ENCODE assay signal across 11 cellular contexts in the genomic region with DNA sequence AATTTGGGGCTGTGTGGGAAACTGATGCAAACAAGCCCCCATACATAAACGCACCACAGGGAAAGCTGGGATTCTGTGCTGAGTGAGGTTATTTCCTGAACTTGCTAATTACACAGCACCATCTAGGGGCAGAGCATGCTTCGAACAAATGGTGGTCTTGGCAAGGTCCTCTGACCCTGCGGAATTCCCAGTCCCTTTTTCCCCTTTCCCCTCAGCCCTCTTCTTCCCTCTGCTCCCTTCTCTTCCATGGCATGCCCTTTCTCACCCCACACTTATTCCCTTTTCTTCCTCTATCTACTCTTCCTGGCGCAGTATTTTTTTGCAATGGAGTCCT.
DNase-seq lines count a peak whose midpoint lies in the region; ATAC-seq and TF ChIP-seq lines count a peak whose summit lies in the region.
"Had no signal": no experiment of that assay in that cellular context is flagged by ENCODE, and none has a peak within 500 bp of the region (broad histone marks: within the 10 kb centered on the region; RNA-seq: fewer than 3 reads in every experiment).

No MANE protein-coding gene starts in this region.

- TF ChIP-seq POLR2A in Peyer's patch (IDR thresholded peaks at IDR 0.05): no peak

- H3K4me1 ChIP-seq in Peyer's patch: no peaks in the 10 kb centered on the region

- no peak overlapping the region for H3K27ac ChIP-seq in WERI-Rb-1
- H3K27ac ChIP-seq in Peyer's patch: no peak overlapping the region
- H3K27ac ChIP-seq: SJSA1 had no signal

- H3K27me3 ChIP-seq in WERI-Rb-1 (ENCODE audit: insufficient read depth, low read depth, severe bottlenecking): no peaks in the 10 kb centered on the region
- no peaks in the 10 kb centered on the region for H3K27me3 ChIP-seq in Peyer's patch
- H3K27me3 ChIP-seq: SJSA1 had no signal

- H3K36me3 ChIP-seq in WERI-Rb-1 (no peaks in the 10 kb centered on the region), Peyer's patch (no peaks in the 10 kb centered on the region)
- H3K36me3 ChIP-seq: SJSA1 had no signal

- peak; percentile 68 for DNase-seq in AG10803 (ENCODE audit: low read depth)
- DNase-seq in HuH-7.5 (ENCODE audit: low spot score): peak; percentile 5
- peak; percentile 40 for DNase-seq in WERI-Rb-1
- peak; percentile 58 for DNase-seq in iPS-NIHi11 (ENCODE audit: low spot score)
- DNase-seq in activated naive CD4-positive, alpha-beta T cell treated with anti-CD3 and anti-CD28 coated beads, Interleukin-2, amount 50 U/mL, for 16 hours: no peak
- no peak for DNase-seq in Peyer's patch
- DNase-seq: hippocampal formation; stimulated activated naive CD4-positive, alpha-beta T cell treated with Interleukin-2 at 50 U/mL for 16 hours had no signal

- H3K4me3 ChIP-seq in AG10803 (ENCODE audit: low read length) (peak overlapping the region; percentile 13; the same call in 1 of the 2 replicates), WERI-Rb-1 (ENCODE audit: low read depth, low read length) (no peak overlapping the region), Peyer's patch (no peak overlapping the region)
- H3K4me3 ChIP-seq: SJSA1 had no signal

- no peak for ATAC-seq in HG03432 (IDR thresholded peaks at IDR 0.05; ENCODE audit: unreplicated experiment)
- ATAC-seq in activated CD4-positive, CD25-positive, alpha-beta regulatory T cell treated with anti-CD3 and anti-CD28 coated beads, Interleukin-2, amount 50 U/mL, for 24 hours: no peak

- TF ChIP-seq CTCF in AG10803 (conservative IDR thresholded peaks at IDR 0.05; ENCODE audit: low read length) (peak; percentile 71), WERI-Rb-1 (IDR thresholded peaks at IDR 0.05; ENCODE audit: low read depth, low read length) (peak; percentile 79), Peyer's patch (IDR thresholded peaks at IDR 0.05) (no peak)

- H3K9me3 ChIP-seq in WERI-Rb-1 (ENCODE audit: severe bottlenecking): peaks cover 7% of the 10 kb centered on the region
- H3K9me3 ChIP-seq in Peyer's patch: no peaks in the 10 kb centered on the region
- H3K9me3 ChIP-seq: SJSA1 had no signal

Comparison
In these comparisons a context has a peak if more than half of its experiments do, and no peak if none do; other contexts are left out.
1. DNase-seq: peak in AG10803 (single experiment), HuH-7.5 (single experiment), WERI-Rb-1 (single experiment) and iPS-NIHi11 (single experiment); none in activated naive CD4-positive, alpha-beta T cell treated with anti-CD3 and anti-CD28 coated beads, Interleukin-2, amount 50 U/mL, for 16 hours (single experiment) and Peyer's patch (0 of 3).
2. CTCF ChIP-seq: peak in AG10803 (single experiment) and WERI-Rb-1 (single experiment); none in Peyer's patch (0 of 6).